1 cellular context compared by ENCODE assay signal in genomic region chr7:891805-892204, GRCh38.
TF ChIP-seq lines count a peak whose summit lies in the region.

No MANE protein-coding gene starts in this region.

TF ChIP-seq in K562, 482 proteins besides CTCF, POLR2A, EP300 and RAD21 (continued from another document):
- 0 out of 2 replicates have a peak, but pooled peaks have one; percentile 37 for TF ChIP-seq POLR2G (IDR thresholded peaks at IDR 0.05; ENCODE audit: low read depth, low read length)
